ENCODE assay signal across 8 cellular contexts in genomic region chr6:26124550-26125014, GRCh38. TPM values are rescaled to one million over a fixed set of nuclear protein-coding genes. Genes with fewer than 3 reads are reported as not detected.
DNase-seq lines count a peak whose midpoint lies in the region; ATAC-seq and TF ChIP-seq lines count a peak whose summit lies in the region.

No MANE protein-coding gene starts in this region.

- H3K4me3 Mint-ChIP-seq in type B pancreatic cell, result peak overlapping the region; percentile 95

- TF ChIP-seq POLR2A in breast epithelium (IDR thresholded peaks at IDR 0.05) (no peak), lower leg skin (IDR thresholded peaks at IDR 0.05) (no peak)

- 0% methylated on average over 10 to 14 of the region's 15 CpGs for WGBS in lower leg skin, 2 donors

- no peaks in the 10 kb centered on the region for H3K27me3 Mint-ChIP-seq in type B pancreatic cell

- ATAC-seq in HG03565 (IDR thresholded peaks at IDR 0.05; ENCODE audit: unreplicated experiment), result no peak

- no peaks in the 10 kb centered on the region for H3K4me1 ChIP-seq in breast epithelium

- no peaks in the 10 kb centered on the region for H3K36me3 ChIP-seq in breast epithelium

- no peaks in the 10 kb centered on the region for H3K27me3 ChIP-seq in breast epithelium

- peak; percentile 64 for DNase-seq in NCI-H1092 treated with DMSO at 0.1 percent for 48 hours (lab: John Stamatoyannopoulos, UW)
- no peak for DNase-seq in NCI-H1092 (lab: John Stamatoyannopoulos, UW)
- peak; percentile 55 for DNase-seq in NCI-H510A treated with DMSO at 0.1 percent for 48 hours (lab: John Stamatoyannopoulos, UW)
- DNase-seq in breast epithelium (ENCODE audit: low spot score in 2 of 2), result no peak
- DNase-seq in lower leg skin (ENCODE audit: low spot score in 2 of 2), result no peak
- DNase-seq in type B pancreatic cell (ENCODE audit: extremely low spot score, unreplicated experiment), result no peak
- DNase-seq in HCEC 1CT, result no peak

- intact Hi-C loops in breast epithelium (cut with DNase I; ENCODE audit: low total_unique reads) (loop anchor here (2.0 kb wide), 1 partner anchor 32 kb away; a partner anchor contains a TSS), lower leg skin (cut with DNase I; ENCODE audit: low total_unique reads) (loop anchor here (2.0 to 10.0 kb wide), 2 partner anchors 34 to 80 kb away; a partner anchor contains a TSS)

- no peaks in the 10 kb centered on the region for H3K9me3 Mint-ChIP-seq in type B pancreatic cell

- peaks cover 17% of the 10 kb centered on the region for H3K36me3 Mint-ChIP-seq in type B pancreatic cell

- TF ChIP-seq CTCF in breast epithelium (IDR thresholded peaks at IDR 0.05) (no peak), lower leg skin (IDR thresholded peaks at IDR 0.05) (no peak), type B pancreatic cell (conservative IDR thresholded peaks at IDR 0.05) (no peak)

- H3K4me1 Mint-ChIP-seq in type B pancreatic cell (ENCODE audit: unreplicated experiment), result peaks cover 22% of the 10 kb centered on the region

- peak overlapping the region; percentile 96 to 99 for H3K27ac ChIP-seq in breast epithelium

- peak overlapping the region; percentile 98 for H3K27ac Mint-ChIP-seq in type B pancreatic cell

- H3K4me3 ChIP-seq in breast epithelium, result peak overlapping the region; percentile 75 to 96 (median 78)
- H3K4me3 ChIP-seq in lower leg skin (ENCODE audit: low read depth, poor library complexity, severe bottlenecking), result peak overlapping the region; percentile 57

- H3K9me3 ChIP-seq in breast epithelium, result no peaks in the 10 kb centered on the region

RNA-seq across cellular contexts. Expression of gene HFE, which starts 37.4 kb away (rescaled TPM):
- total RNA-seq in breast epithelium (1 to 10 TPM; 5.6 to 9.4 (median 8.6) TPM), lower leg skin (1 to 10 TPM; 4.2 to 6.8 (median 5.5) TPM), type B pancreatic cell (ENCODE audit: low replicate concordance) (2.2 and 2.6 TPM in 2 replicates)

Comparison
In these comparisons a context has a peak if more than half of its experiments do, and no peak if none do; other contexts are left out.
1. DNase-seq: peak in NCI-H1092 treated with DMSO at 0.1 percent for 48 hours (single experiment) and NCI-H510A treated with DMSO at 0.1 percent for 48 hours (single experiment); none in NCI-H1092 (single experiment), breast epithelium (0 of 2), lower leg skin (0 of 2), type B pancreatic cell (single experiment) and HCEC 1CT (single experiment).